Comparison of ENCODE assay signal across 9 cellular contexts in the genomic region with DNA sequence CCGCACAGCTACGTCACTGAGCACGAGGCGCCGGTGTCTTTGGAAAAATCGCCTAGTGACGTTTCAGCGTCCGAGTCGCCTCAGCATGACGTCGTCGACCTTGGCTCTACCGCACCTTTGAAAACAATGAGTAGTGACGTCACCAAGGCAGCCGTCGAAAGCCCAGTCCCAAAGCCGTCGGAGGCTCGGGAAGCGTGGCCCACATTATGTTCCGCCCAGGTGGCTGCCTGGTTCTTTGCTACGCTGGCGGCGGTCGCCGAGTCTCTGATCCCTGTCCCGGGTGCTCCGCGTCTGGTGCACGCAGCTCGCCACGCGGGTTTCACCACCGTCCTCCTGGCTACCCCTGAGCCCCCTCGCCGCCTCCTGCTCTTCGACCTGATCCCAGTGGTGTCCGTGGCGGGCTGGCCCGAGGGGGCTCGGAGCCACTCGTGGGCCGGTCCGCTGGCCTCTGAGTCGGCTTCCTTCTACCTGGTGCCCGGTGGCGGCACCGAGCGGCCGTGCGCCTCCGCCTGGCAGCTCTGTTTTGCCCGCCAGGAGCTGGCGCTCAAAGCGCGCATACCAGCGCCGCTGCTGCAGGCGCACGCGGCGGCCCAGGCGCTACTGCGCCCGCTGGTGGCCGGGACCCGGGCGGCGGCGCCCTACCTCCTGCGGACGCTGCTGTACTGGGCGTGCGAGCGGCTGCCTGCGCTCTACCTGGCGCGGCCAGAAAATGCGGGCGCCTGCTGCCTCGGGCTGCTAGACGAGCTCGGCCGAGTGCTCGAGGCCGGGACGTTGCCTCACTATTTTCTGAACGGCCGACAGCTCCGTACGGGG. TPM values are rescaled to one million over a fixed set of nuclear protein-coding genes. Genes with fewer than 3 reads are reported as not detected.
A peak's percentile ranks its signal among the peaks of the same experiment; 100 is the strongest.
DNase-seq lines count a peak whose midpoint lies in the region; ATAC-seq and TF ChIP-seq lines count a peak whose summit lies in the region.
"Had no signal": no experiment of that assay in that cellular context is flagged by ENCODE, and none has a peak within 500 bp of the region (broad histone marks: within the 10 kb centered on the region; RNA-seq: fewer than 3 reads in every experiment).

No MANE protein-coding gene starts in this region.

- peaks cover 22% of the 10 kb centered on the region for H3K27me3 Mint-ChIP-seq in nephron (ENCODE audit: low read depth)

- no peak for ATAC-seq in GM21619 (IDR thresholded peaks at IDR 0.05; ENCODE audit: unreplicated experiment)

- H3K4me1 ChIP-seq in HUES6 (ENCODE audit: control insufficient read depth, insufficient read depth, low read length): peaks cover 25% of the 10 kb centered on the region

- no peaks in the 10 kb centered on the region for H3K36me3 Mint-ChIP-seq in nephron (ENCODE audit: low read depth)

- H3K9me3 Mint-ChIP-seq in nephron: no peaks in the 10 kb centered on the region

- peak; percentile 68 for TF ChIP-seq CTCF in fibroblast of villous mesenchyme (IDR thresholded peaks at IDR 0.05; ENCODE audit: insufficient read depth, low read depth, low read length)
- peak; percentile 70 to 91 (median 72) for TF ChIP-seq CTCF in nephron (IDR thresholded peaks at IDR 0.05; ENCODE audit: unreplicated experiment in 3 of 3)

- H3K4me3 Mint-ChIP-seq in nephron: peak overlapping the region; percentile 87 to 92 (median 91)

- no peaks in the 10 kb centered on the region for H3K9me3 ChIP-seq in HUES6 (ENCODE audit: control insufficient read depth, insufficient read depth, low read depth, low read length)

- H3K27me3 ChIP-seq in HUES6 (ENCODE audit: control insufficient read depth, insufficient read depth, low read length): peaks cover 34% of the 10 kb centered on the region

- H3K27ac Mint-ChIP-seq in nephron: peak overlapping the region in 2 of 3 experiments; percentile 53 to 85

- H3K36me3 ChIP-seq in HUES6 (ENCODE audit: control insufficient read depth, insufficient read depth, low read length): no peaks in the 10 kb centered on the region

- DNase-seq in DMS53 treated with DMSO at 0.1 percent for 48 hours (lab: John Stamatoyannopoulos, UW; ENCODE audit: unreplicated experiment) (peak; percentile 93), fibroblast of villous mesenchyme (ENCODE audit: low read depth) (peak; percentile 73)
- peak; percentile 71 for DNase-seq in activated T-helper 9 cell treated with anti-CD3 and anti-CD28 coated beads, Interleukin-2, amount 50 U/mL, for 16 hours (ENCODE audit: low read depth)
- DNase-seq in stimulated activated naive CD4-positive, alpha-beta T cell treated with Interleukin-2 at 50 U/mL for 16 hours (lab: John Stamatoyannopoulos, UW): peak; percentile 72

- H3K4me3 ChIP-seq in HUES6 (ENCODE audit: low read depth, low read length) (peak overlapping the region; percentile 80), fibroblast of villous mesenchyme (ENCODE audit: low read depth, low read length) (peak overlapping the region; percentile 48)

- H3K4me1 Mint-ChIP-seq in nephron: peaks cover 42% of the 10 kb centered on the region

- peak overlapping the region; percentile 68 for H3K9ac ChIP-seq in HUES6 (ENCODE audit: low read length)

- H3K27ac ChIP-seq in HUES6 (ENCODE audit: low read depth, low read length): no peak overlapping the region; the same call in 1 of the 2 replicates

- 0 out of 2 replicates have a peak, but pooled peaks have one; percentile 42 for TF ChIP-seq POLR2A in Raji (IDR thresholded peaks at IDR 0.05; ENCODE audit: insufficient read depth, low read depth, low read length)

RNA-seq across cellular contexts. Expression of gene TMEM102, which starts 1.5 kb away (rescaled TPM):
- total RNA-seq in fibroblast of villous mesenchyme: 2.6 and 3.0 TPM in 2 replicates

RNA-seq across cellular contexts. Expression of gene FGF11, which starts 2.5 kb away (rescaled TPM):
- total RNA-seq in fibroblast of villous mesenchyme: 0.32 and 3.9 TPM in 2 replicates

RNA-seq across cellular contexts. Expression of gene CHRNB1, which starts 8.1 kb away (rescaled TPM):
- 6.1 and 6.9 TPM in 2 replicates for total RNA-seq in fibroblast of villous mesenchyme

RNA-seq across cellular contexts. Expression of gene SPEM3, which starts 8.1 kb away (rescaled TPM):
- not detected in 2 replicates for total RNA-seq in fibroblast of villous mesenchyme
- total RNA-seq: glomerular endothelial cell had no signal

RNA-seq across cellular contexts. Expression of gene SPEM2, which starts 11.3 kb away (rescaled TPM):
- not detected in 2 replicates for total RNA-seq in fibroblast of villous mesenchyme
- total RNA-seq: glomerular endothelial cell had no signal
